Comparison of ENCODE assay signal across 14 cellular contexts in genomic region chr17:57672971-57673370, GRCh38.
DNase-seq lines count a peak whose midpoint lies in the region; ATAC-seq and TF ChIP-seq lines count a peak whose summit lies in the region.
"Had no signal": no experiment of that assay in that cellular context is flagged by ENCODE, and none has a peak within 500 bp of the region (broad histone marks: within the 10 kb centered on the region; RNA-seq: fewer than 3 reads in every experiment).

No MANE protein-coding gene starts in this region.

- H3K27ac ChIP-seq in CD8-positive, alpha-beta T cell (ENCODE audit: low read depth, low read length): no peak overlapping the region
- no peak overlapping the region for H3K27ac ChIP-seq in naive thymus-derived CD4-positive, alpha-beta T cell (ENCODE audit: low read depth, low read length)
- no peak overlapping the region for H3K27ac ChIP-seq in upper lobe of right lung
- no peak overlapping the region for H3K27ac ChIP-seq in transverse colon
- H3K27ac ChIP-seq: gastrocnemius medialis, lower lobe of right lung had no signal

- intact Hi-C loops in CD8-positive, alpha-beta T cell (cut with DNase I, micrococcal nuclease): loop anchor here (1.0 to 5.0 kb wide), 5 partner anchors 74 to 542 kb away; partner anchors contain the start of gene MSI2 (in 2 of the 2)
- intact Hi-C loops in MCF 10A (cut with micrococcal nuclease): loop anchor here (1.0 to 5.0 kb wide), 6 partner anchors 74 to 542 kb away; partner anchors contain the start of gene MSI2
- intact Hi-C loops in naive thymus-derived CD4-positive, alpha-beta T cell (cut with micrococcal nuclease): loop anchor here (1.0 to 5.0 kb wide), 9 partner anchors 74 to 542 kb away; partner anchors contain the start of gene MSI2 (in 1 of the 2)
- intact Hi-C loops in upper lobe of right lung (cut with DNase I): no loop called here
- intact Hi-C loops in transverse colon (cut with DNase I; ENCODE audit: low total_unique reads): loop anchor here (5.0 kb wide), 1 partner anchor 431 kb away; no protein-coding TSS in a partner anchor

- CTCF ChIA-PET in CD8-positive, alpha-beta T cell (lab: Charles Lee): interaction anchor here (1.0 to 4.5 kb wide), 22 partner anchors 9 to 431 kb away, joined by 3 to 119 read pairs (median 6); no protein-coding TSS in a partner anchor
- CTCF ChIA-PET in MCF 10A (lab: Yijun Ruan, JAX): interaction anchor here (0.5 to 3.8 kb wide), 19 partner anchors 12 to 544 kb away, joined by 3 to 54 read pairs (median 7); partner anchors contain the start of gene CCDC182
- CTCF ChIA-PET in naive thymus-derived CD4-positive, alpha-beta T cell (lab: Charles Lee): interaction anchor here (1.1 to 3.7 kb wide), 7 partner anchors 11 to 431 kb away, joined by 3 to 63 read pairs (median 5); no protein-coding TSS in a partner anchor

- no peak for ATAC-seq in CD8-positive, alpha-beta T cell
- no peak for ATAC-seq in naive thymus-derived CD4-positive, alpha-beta T cell
- no peak for ATAC-seq in GM18502 (IDR thresholded peaks at IDR 0.05; ENCODE audit: poor library complexity, unreplicated experiment)
- no peak for ATAC-seq in upper lobe of right lung
- ATAC-seq: gastrocnemius medialis had no signal

- H3K36me3 ChIP-seq in CD8-positive, alpha-beta T cell (ENCODE audit: insufficient read depth, low read length): no peaks in the 10 kb centered on the region
- H3K36me3 ChIP-seq in naive thymus-derived CD4-positive, alpha-beta T cell (ENCODE audit: control insufficient read depth in 2 of 3, insufficient read depth in 3 of 3, low read length in 3 of 3): peaks cover 0 to 18% (median 0%) of the 10 kb centered on the region in 3 experiments
- no peaks in the 10 kb centered on the region for H3K36me3 ChIP-seq in upper lobe of right lung
- H3K36me3 ChIP-seq in transverse colon: no peaks in the 10 kb centered on the region
- H3K36me3 ChIP-seq: lower lobe of right lung had no signal

- H3K4me3 ChIP-seq in CD8-positive, alpha-beta T cell (ENCODE audit: low read depth, low read length): no peak overlapping the region
- no peak overlapping the region for H3K4me3 ChIP-seq in naive thymus-derived CD4-positive, alpha-beta T cell (ENCODE audit: low read length)
- no peak overlapping the region for H3K4me3 ChIP-seq in upper lobe of right lung
- no peak overlapping the region for H3K4me3 ChIP-seq in transverse colon
- H3K4me3 ChIP-seq: gastrocnemius medialis, lower lobe of right lung had no signal

- peaks cover 45% of the 10 kb centered on the region for H3K4me1 Mint-ChIP-seq in CD8-positive, alpha-beta T cell (ENCODE audit: low read depth)
- peaks cover 19% of the 10 kb centered on the region for H3K4me1 Mint-ChIP-seq in MCF 10A (ENCODE audit: insufficient read depth, unreplicated experiment)
- H3K4me1 Mint-ChIP-seq in naive thymus-derived CD4-positive, alpha-beta T cell: peaks cover 0 to 26% (median 14%) of the 10 kb centered on the region in 7 donors
- peaks cover 45% of the 10 kb centered on the region for H3K4me1 Mint-ChIP-seq in glutamatergic neuron (ENCODE audit: low read depth, unreplicated experiment)

- TF ChIP-seq CTCF in CD8-positive, alpha-beta T cell (IDR thresholded peaks at IDR 0.05): no peak
- TF ChIP-seq CTCF in MCF 10A (IDR thresholded peaks at IDR 0.05; ENCODE audit: unreplicated experiment): no peak
- no peak for TF ChIP-seq CTCF in glutamatergic neuron (IDR thresholded peaks at IDR 0.05; ENCODE audit: partially characterized antibody, unreplicated experiment)
- TF ChIP-seq CTCF in upper lobe of right lung (IDR thresholded peaks at IDR 0.05): no peak
- no peak for TF ChIP-seq CTCF in transverse colon (IDR thresholded peaks at IDR 0.05)

- no peak for TF ChIP-seq POLR2A in transverse colon (IDR thresholded peaks at IDR 0.05)

- H3K27me3 ChIP-seq in CD8-positive, alpha-beta T cell (ENCODE audit: insufficient read depth, low read length): no peaks in the 10 kb centered on the region
- H3K27me3 ChIP-seq in naive thymus-derived CD4-positive, alpha-beta T cell (ENCODE audit: control insufficient read depth in 2 of 2, insufficient read depth in 2 of 2, low read length in 2 of 2): no peaks in the 10 kb centered on the region
- no peaks in the 10 kb centered on the region for H3K27me3 ChIP-seq in upper lobe of right lung
- no peaks in the 10 kb centered on the region for H3K27me3 ChIP-seq in transverse colon
- H3K27me3 ChIP-seq: gastrocnemius medialis had no signal

- TF ChIP-seq EP300 in transverse colon (IDR thresholded peaks at IDR 0.05; ENCODE audit: low read depth): no peak

- peaks cover 35% of the 10 kb centered on the region for H3K36me3 Mint-ChIP-seq in CD8-positive, alpha-beta T cell
- H3K36me3 Mint-ChIP-seq in MCF 10A (ENCODE audit: insufficient read depth, unreplicated experiment) (peaks cover 25% of the 10 kb centered on the region), glutamatergic neuron (ENCODE audit: unreplicated experiment) (no peaks in the 10 kb centered on the region)
- peaks cover 0 to 34% (median 10%) of the 10 kb centered on the region in 5 donors for H3K36me3 Mint-ChIP-seq in naive thymus-derived CD4-positive, alpha-beta T cell

- DNase-seq in CD8-positive, alpha-beta T cell: peak in 1 of 7 experiments; percentile 19
- peak; percentile 43 for DNase-seq in NCI-H526 treated with DMSO at 0.1 percent for 48 hours (lab: John Stamatoyannopoulos, UW)
- no peak for DNase-seq in MCF 10A (ENCODE audit: unreplicated experiment)
- DNase-seq in naive thymus-derived CD4-positive, alpha-beta T cell: peak in 1 of 9 donors; percentile 13
- DNase-seq in glutamatergic neuron: no peak
- DNase-seq in upper lobe of right lung: no peak
- no peak for DNase-seq in transverse colon
- DNase-seq: DMS79, gastrocnemius medialis, lower lobe of right lung, NCI-H1436, NCI-H345 had no signal

- peak overlapping the region; percentile 54 for H3K4me3 Mint-ChIP-seq in CD8-positive, alpha-beta T cell
- H3K4me3 Mint-ChIP-seq in MCF 10A (ENCODE audit: unreplicated experiment) (no peak overlapping the region), glutamatergic neuron (ENCODE audit: unreplicated experiment) (no peak overlapping the region)
- no peak overlapping the region for H3K4me3 Mint-ChIP-seq in naive thymus-derived CD4-positive, alpha-beta T cell

- no peaks in the 10 kb centered on the region for H3K9me3 ChIP-seq in CD8-positive, alpha-beta T cell (ENCODE audit: low read length)
- no peaks in the 10 kb centered on the region for H3K9me3 ChIP-seq in naive thymus-derived CD4-positive, alpha-beta T cell (ENCODE audit: control insufficient read depth in 2 of 3, low read length in 3 of 3)
- H3K9me3 ChIP-seq in upper lobe of right lung (no peaks in the 10 kb centered on the region), transverse colon (no peaks in the 10 kb centered on the region)
- H3K9me3 ChIP-seq: gastrocnemius medialis, lower lobe of right lung had no signal

- H3K9me3 Mint-ChIP-seq in CD8-positive, alpha-beta T cell: no peaks in the 10 kb centered on the region
- H3K9me3 Mint-ChIP-seq in MCF 10A (ENCODE audit: unreplicated experiment): no peaks in the 10 kb centered on the region
- H3K9me3 Mint-ChIP-seq in naive thymus-derived CD4-positive, alpha-beta T cell: no peaks in the 10 kb centered on the region
- peaks cover 6% of the 10 kb centered on the region for H3K9me3 Mint-ChIP-seq in glutamatergic neuron (ENCODE audit: unreplicated experiment)
- H3K9me3 Mint-ChIP-seq: neural crest cell had no signal

- WGBS in transverse colon (ENCODE audit: low coverage in 1 of 2), 2 donors: 91 to 92% methylated on average over 2 to 4 of the region's 4 CpGs

- peaks cover 36% of the 10 kb centered on the region for H3K4me1 ChIP-seq in CD8-positive, alpha-beta T cell (ENCODE audit: insufficient read depth, low read length)
- H3K4me1 ChIP-seq in naive thymus-derived CD4-positive, alpha-beta T cell (ENCODE audit: control insufficient read depth in 2 of 2, insufficient read depth in 2 of 2, low read length in 2 of 2): peaks cover 6 to 29% of the 10 kb centered on the region in 2 donors
- H3K4me1 ChIP-seq in upper lobe of right lung (no peaks in the 10 kb centered on the region), transverse colon (peaks cover 0 to 5% (median 2%) of the 10 kb centered on the region in 4 donors)

- in situ Hi-C loops in transverse colon (cut with MboI; ENCODE audit: low pct_ligation_motif_present in 1 of 4, low pct_unique_long_range_greater_than_20kb in 1 of 4, low sequenced_read_pairs in 3 of 4): loop anchor here in 2 of 4 donors (10.0 kb wide), 2 partner anchors 428 to 438 kb away; no protein-coding TSS in a partner anchor

- no TSS peak for BruUV-seq in MCF 10A (replicated peaks; lab: Mats Ljungman, UMichigan)

- POLR2A ChIA-PET in CD8-positive, alpha-beta T cell (lab: Charles Lee): interaction anchor here (1.2 to 2.5 kb wide), 2 partner anchors 74 to 121 kb away, joined by 3 to 16 read pairs; no protein-coding TSS in a partner anchor
- POLR2A ChIA-PET in MCF 10A (lab: Yijun Ruan, JAX): interaction anchor here (1.4 kb wide), 1 partner anchor 13 kb away, joined by 3 read pairs; no protein-coding TSS in a partner anchor
- POLR2A ChIA-PET in naive thymus-derived CD4-positive, alpha-beta T cell (lab: Charles Lee): interaction anchor here (0.7 to 0.8 kb wide), 2 partner anchors 67 to 74 kb away, joined by 3 to 4 read pairs; no protein-coding TSS in a partner anchor

- H3K27me3 Mint-ChIP-seq in CD8-positive, alpha-beta T cell (ENCODE audit: low read depth): no peaks in the 10 kb centered on the region
- H3K27me3 Mint-ChIP-seq in MCF 10A (ENCODE audit: insufficient read depth, unreplicated experiment) (no peaks in the 10 kb centered on the region), glutamatergic neuron (ENCODE audit: unreplicated experiment) (peaks cover 5% of the 10 kb centered on the region)
- no peaks in the 10 kb centered on the region for H3K27me3 Mint-ChIP-seq in naive thymus-derived CD4-positive, alpha-beta T cell

- peak overlapping the region; percentile 91 for H3K27ac Mint-ChIP-seq in CD8-positive, alpha-beta T cell
- peak overlapping the region; percentile 61 for H3K27ac Mint-ChIP-seq in MCF 10A (ENCODE audit: low read depth, unreplicated experiment)
- peak overlapping the region in 5 of 9 donors; percentile 26 to 84 (median 28) for H3K27ac Mint-ChIP-seq in naive thymus-derived CD4-positive, alpha-beta T cell
- no peak overlapping the region for H3K27ac Mint-ChIP-seq in glutamatergic neuron (ENCODE audit: unreplicated experiment)
